8 cellular contexts compared by ENCODE assay signal in genomic region chr6:166382500-166382932, GRCh38. TPM values are rescaled to one million over a fixed set of nuclear protein-coding genes. Genes with fewer than 3 reads are reported as not detected.
DNase-seq lines count a peak whose midpoint lies in the region; ATAC-seq and TF ChIP-seq lines count a peak whose summit lies in the region.

No MANE protein-coding gene starts in this region.

- peak overlapping the region; percentile 93 for H3K27ac ChIP-seq in right cardiac atrium (ENCODE audit: low read length)

- peak overlapping the region; percentile 86 for H3K27ac Mint-ChIP-seq in activated CD8-positive, alpha-beta T cell treated with anti-CD3 and anti-CD28 coated beads, Interleukin-2, amount 10 ng/mL, durations not matched to agents 7 days and 5 days
- H3K27ac Mint-ChIP-seq in stimulated activated memory B cell treated with anti-CD40 and anti-IgM and Interleukin-4, amounts not matched to agents 10 μg/mL and 1 μg/mL and 100 μg/mL, for 72 hours: peak overlapping the region; percentile 79

- ATAC-seq in GM18505 (IDR thresholded peaks at IDR 0.05; ENCODE audit: unreplicated experiment) (peak; percentile 5), HG02870 (IDR thresholded peaks at IDR 0.05; ENCODE audit: unreplicated experiment) (peak; percentile 3), right cardiac atrium (peak; percentile 17 to 52), HG03457 (IDR thresholded peaks at IDR 0.05; ENCODE audit: unreplicated experiment) (no peak), GM18519 (IDR thresholded peaks at IDR 0.05; ENCODE audit: low FRiP score, unreplicated experiment) (no peak)
- peak; percentile 23 for ATAC-seq in activated CD8-positive, alpha-beta T cell treated with anti-CD3 and anti-CD28 coated beads, Interleukin-2, amount 10 ng/mL, durations not matched to agents 7 days and 5 days
- ATAC-seq in stimulated activated memory B cell treated with anti-CD40 and anti-IgM and Interleukin-4, amounts not matched to agents 10 μg/mL and 1 μg/mL and 100 μg/mL, for 72 hours: peak; percentile 54

- peaks cover 16% of the 10 kb centered on the region for H3K4me1 Mint-ChIP-seq in activated CD8-positive, alpha-beta T cell treated with anti-CD3 and anti-CD28 coated beads, Interleukin-2, amount 10 ng/mL, durations not matched to agents 7 days and 5 days (ENCODE audit: low read depth)
- peaks cover 12% of the 10 kb centered on the region for H3K4me1 Mint-ChIP-seq in stimulated activated memory B cell treated with anti-CD40 and anti-IgM and Interleukin-4, amounts not matched to agents 10 μg/mL and 1 μg/mL and 100 μg/mL, for 72 hours

- H3K9me3 Mint-ChIP-seq in activated CD8-positive, alpha-beta T cell treated with anti-CD3 and anti-CD28 coated beads, Interleukin-2, amount 10 ng/mL, durations not matched to agents 7 days and 5 days (ENCODE audit: insufficient read depth): no peaks in the 10 kb centered on the region
- no peaks in the 10 kb centered on the region for H3K9me3 Mint-ChIP-seq in stimulated activated memory B cell treated with anti-CD40 and anti-IgM and Interleukin-4, amounts not matched to agents 10 μg/mL and 1 μg/mL and 100 μg/mL, for 72 hours

- H3K27me3 Mint-ChIP-seq in activated CD8-positive, alpha-beta T cell treated with anti-CD3 and anti-CD28 coated beads, Interleukin-2, amount 10 ng/mL, durations not matched to agents 7 days and 5 days (ENCODE audit: low read depth): no peaks in the 10 kb centered on the region
- H3K27me3 Mint-ChIP-seq in stimulated activated memory B cell treated with anti-CD40 and anti-IgM and Interleukin-4, amounts not matched to agents 10 μg/mL and 1 μg/mL and 100 μg/mL, for 72 hours: no peaks in the 10 kb centered on the region

- CTCF ChIA-PET in activated CD8-positive, alpha-beta T cell treated with anti-CD3 and anti-CD28 coated beads, Interleukin-2, amount 10 ng/mL, durations not matched to agents 7 days and 5 days (lab: Charles Lee): no interaction called here

- no peaks in the 10 kb centered on the region for H3K4me1 ChIP-seq in right cardiac atrium (ENCODE audit: control insufficient read depth, insufficient read depth, low read length)

- intact Hi-C loops in right cardiac atrium (cut with DNase I): loop anchor here in 2 of 4 donors (2.0 to 5.0 kb wide), 2 partner anchors 40 kb away; partner anchors contain the start of gene SFT2D1 (in 2 of the 2)

- H3K9me3 ChIP-seq in right cardiac atrium (ENCODE audit: control insufficient read depth, low read length): no peaks in the 10 kb centered on the region

- H3K4me3 Mint-ChIP-seq in activated CD8-positive, alpha-beta T cell treated with anti-CD3 and anti-CD28 coated beads, Interleukin-2, amount 10 ng/mL, durations not matched to agents 7 days and 5 days: peak overlapping the region; percentile 94
- H3K4me3 Mint-ChIP-seq in stimulated activated memory B cell treated with anti-CD40 and anti-IgM and Interleukin-4, amounts not matched to agents 10 μg/mL and 1 μg/mL and 100 μg/mL, for 72 hours: peak overlapping the region; percentile 91

- H3K36me3 Mint-ChIP-seq in activated CD8-positive, alpha-beta T cell treated with anti-CD3 and anti-CD28 coated beads, Interleukin-2, amount 10 ng/mL, durations not matched to agents 7 days and 5 days (ENCODE audit: low read depth): no peaks in the 10 kb centered on the region
- no peaks in the 10 kb centered on the region for H3K36me3 Mint-ChIP-seq in stimulated activated memory B cell treated with anti-CD40 and anti-IgM and Interleukin-4, amounts not matched to agents 10 μg/mL and 1 μg/mL and 100 μg/mL, for 72 hours

- TF ChIP-seq POLR2A in GM18505 (IDR thresholded peaks at IDR 0.05; ENCODE audit: borderline replicate concordance, extremely low read depth, insufficient read depth, insufficient read length): peak; percentile 68

- POLR2A ChIA-PET in activated CD8-positive, alpha-beta T cell treated with anti-CD3 and anti-CD28 coated beads, Interleukin-2, amount 10 ng/mL, durations not matched to agents 7 days and 5 days (lab: Charles Lee): no interaction called here

- no peaks in the 10 kb centered on the region for H3K27me3 ChIP-seq in right cardiac atrium (ENCODE audit: control insufficient read depth, insufficient read depth)

- no peak for DNase-seq in activated CD8-positive, alpha-beta T cell treated with anti-CD3 and anti-CD28 coated beads, Interleukin-2, amount 10 ng/mL, durations not matched to agents 7 days and 5 days
- DNase-seq in right cardiac atrium: no peak
- DNase-seq in DMS53 (lab: John Stamatoyannopoulos, UW): no peak

- H3K4me3 ChIP-seq in right cardiac atrium (ENCODE audit: low read length): peak overlapping the region; percentile 79

- WGBS in right cardiac atrium: under 1% methylated on average over 46 of the region's 46 CpGs

RNA-seq across cellular contexts. Expression of gene MPC1, which starts 0.2 kb away (rescaled TPM):
- total RNA-seq in activated CD8-positive, alpha-beta T cell treated with anti-CD3 and anti-CD28 coated beads, Interleukin-2, amount 10 ng/mL, durations not matched to agents 7 days and 5 days: 10 to 100 TPM; 32.8 to 36.7 TPM
- 100 to 1,000 TPM; 275 to 395 (median 317) TPM for total RNA-seq in right cardiac atrium
- polyA plus RNA-seq in right cardiac atrium: 760 TPM

RNA-seq across cellular contexts. Expression of gene SFT2D1, which starts 40.2 kb away (rescaled TPM):
- 10 to 100 TPM; 27.7 to 30.5 TPM for total RNA-seq in activated CD8-positive, alpha-beta T cell treated with anti-CD3 and anti-CD28 coated beads, Interleukin-2, amount 10 ng/mL, durations not matched to agents 7 days and 5 days
- total RNA-seq in right cardiac atrium: 10 to 100 TPM; 23.6 to 25.2 (median 24.3) TPM
- polyA plus RNA-seq in right cardiac atrium: 45.8 TPM

Comparison
In these comparisons a context has a peak if more than half of its experiments do, and no peak if none do; other contexts are left out.
1. ATAC-seq: peak in GM18505 (single experiment), HG02870 (single experiment), activated CD8-positive, alpha-beta T cell treated with anti-CD3 and anti-CD28 coated beads, Interleukin-2, amount 10 ng/mL, durations not matched to agents 7 days and 5 days (single experiment), right cardiac atrium (2 of 2) and stimulated activated memory B cell treated with anti-CD40 and anti-IgM and Interleukin-4, amounts not matched to agents 10 μg/mL and 1 μg/mL and 100 μg/mL, for 72 hours (single experiment); none in HG03457 (single experiment) and GM18519 (single experiment).
2. RNA of gene MPC1, which starts 0.2 kb away (total RNA-seq): 275 to 395 TPM in right cardiac atrium; 32.8 to 36.7 TPM in activated CD8-positive, alpha-beta T cell treated with anti-CD3 and anti-CD28 coated beads, Interleukin-2, amount 10 ng/mL, durations not matched to agents 7 days and 5 days; every median in the first group is over 4 times any median in the second.